ENCODE assay signal across 1 cellular context in the genomic region with DNA sequence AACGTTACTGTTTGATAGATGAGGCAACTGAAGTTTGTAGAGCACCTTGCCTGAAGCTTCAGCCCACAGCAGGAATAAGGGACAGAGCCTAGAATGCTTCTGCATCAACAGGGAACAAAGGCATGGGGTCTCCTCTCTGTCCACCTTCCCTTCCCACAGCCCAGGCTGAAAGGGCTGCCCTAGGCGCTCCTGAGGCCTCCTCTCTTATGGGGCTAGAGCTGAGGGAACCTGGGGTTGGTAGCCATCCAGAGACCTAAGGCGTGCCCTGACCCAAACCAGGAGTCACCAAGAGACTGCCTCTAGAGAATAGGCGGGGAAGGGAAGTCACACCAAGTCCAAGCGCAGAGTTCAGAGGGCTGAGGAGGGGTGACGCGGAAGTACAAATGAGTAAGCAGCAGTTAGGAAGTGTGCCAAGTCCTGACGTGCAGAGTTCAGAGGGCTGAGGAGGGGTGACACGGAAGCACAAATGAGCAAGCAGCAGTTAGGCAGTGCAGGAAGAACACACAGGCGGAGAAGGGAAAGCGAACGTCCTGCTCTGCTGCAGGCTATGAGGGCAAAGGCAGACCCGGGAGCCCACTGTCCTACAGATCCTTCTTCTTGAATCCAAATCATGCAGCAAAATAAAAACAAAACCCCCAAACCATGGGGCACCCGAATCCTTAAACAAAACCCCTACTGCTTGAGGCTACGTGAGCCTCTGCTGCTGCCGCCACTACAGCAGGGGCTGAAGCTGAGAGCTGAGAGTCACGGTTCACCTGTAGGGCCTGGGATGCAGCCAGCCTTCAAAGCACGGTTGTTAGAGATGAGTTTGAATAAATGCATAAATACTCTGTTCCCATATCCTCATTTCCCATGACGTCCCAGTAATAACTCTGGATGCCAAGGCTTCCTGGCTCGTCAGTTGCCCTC.
A peak's percentile ranks its signal among the peaks of the same experiment; 100 is the strongest.
TF ChIP-seq lines count a peak whose summit lies in the region.

No MANE protein-coding gene starts in this region.

TF ChIP-seq in K562, 482 proteins besides CTCF, POLR2A, EP300 and RAD21 (continued from another document and continues in another):
- peak in 1 of 2 experiments; percentile 71 for TF ChIP-seq AFF1 (IDR thresholded peaks at IDR 0.05; ENCODE audit: low read depth in 1 of 2, partially characterized antibody in 2 of 2)
- TF ChIP-seq ARID1B (IDR thresholded peaks at IDR 0.05), result peak; percentile 68
- TF ChIP-seq, protein P1, sequence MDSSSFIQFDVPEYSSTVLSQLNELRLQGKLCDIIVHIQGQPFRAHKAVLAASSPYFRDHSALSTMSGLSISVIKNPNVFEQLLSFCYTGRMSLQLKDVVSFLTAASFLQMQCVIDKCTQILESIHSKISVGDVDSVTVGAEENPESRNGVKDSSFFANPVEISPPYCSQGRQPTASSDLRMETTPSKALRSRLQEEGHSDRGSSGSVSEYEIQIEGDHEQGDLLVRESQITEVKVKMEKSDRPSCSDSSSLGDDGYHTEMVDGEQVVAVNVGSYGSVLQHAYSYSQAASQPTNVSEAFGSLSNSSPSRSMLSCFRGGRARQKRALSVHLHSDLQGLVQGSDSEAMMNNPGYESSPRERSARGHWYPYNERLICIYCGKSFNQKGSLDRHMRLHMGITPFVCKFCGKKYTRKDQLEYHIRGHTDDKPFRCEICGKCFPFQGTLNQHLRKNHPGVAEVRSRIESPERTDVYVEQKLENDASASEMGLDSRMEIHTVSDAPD (CRISPR knock-in tag; IDR thresholded peaks at IDR 0.05), result no peak
- TF ChIP-seq, protein P2, sequence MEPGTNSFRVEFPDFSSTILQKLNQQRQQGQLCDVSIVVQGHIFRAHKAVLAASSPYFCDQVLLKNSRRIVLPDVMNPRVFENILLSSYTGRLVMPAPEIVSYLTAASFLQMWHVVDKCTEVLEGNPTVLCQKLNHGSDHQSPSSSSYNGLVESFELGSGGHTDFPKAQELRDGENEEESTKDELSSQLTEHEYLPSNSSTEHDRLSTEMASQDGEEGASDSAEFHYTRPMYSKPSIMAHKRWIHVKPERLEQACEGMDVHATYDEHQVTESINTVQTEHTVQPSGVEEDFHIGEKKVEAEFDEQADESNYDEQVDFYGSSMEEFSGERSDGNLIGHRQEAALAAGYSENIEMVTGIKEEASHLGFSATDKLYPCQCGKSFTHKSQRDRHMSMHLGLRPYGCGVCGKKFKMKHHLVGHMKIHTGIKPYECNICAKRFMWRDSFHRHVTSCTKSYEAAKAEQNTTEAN (CRISPR knock-in tag; IDR thresholded peaks at IDR 0.05), result no peak
- TF ChIP-seq CBX3 (IDR thresholded peaks at IDR 0.05; ENCODE audit: borderline replicate concordance in 1 of 2, low read length in 2 of 2), result 0 out of 3 replicates have a peak, but pooled peaks of 1 of the 2 experiments have one; percentile 53
- peak; percentile 14 for TF ChIP-seq FOS (IDR thresholded peaks at IDR 0.05; ENCODE audit: extremely low read depth, insufficient read length)
- TF ChIP-seq PHTF2 (CRISPR knock-in tag; IDR thresholded peaks at IDR 0.05), result no peak
- no peak for TF ChIP-seq ATF4 (CRISPR knock-in tag; IDR thresholded peaks at IDR 0.05)
- TF ChIP-seq PHB2 (IDR thresholded peaks at IDR 0.05; ENCODE audit: low read depth), result 0 out of 2 replicates have a peak, but pooled peaks have one; percentile 5
- peak; percentile 66 for TF ChIP-seq ASH1L (IDR thresholded peaks at IDR 0.05; ENCODE audit: borderline replicate concordance, low read depth, partially characterized antibody)
- TF ChIP-seq, protein P3, sequence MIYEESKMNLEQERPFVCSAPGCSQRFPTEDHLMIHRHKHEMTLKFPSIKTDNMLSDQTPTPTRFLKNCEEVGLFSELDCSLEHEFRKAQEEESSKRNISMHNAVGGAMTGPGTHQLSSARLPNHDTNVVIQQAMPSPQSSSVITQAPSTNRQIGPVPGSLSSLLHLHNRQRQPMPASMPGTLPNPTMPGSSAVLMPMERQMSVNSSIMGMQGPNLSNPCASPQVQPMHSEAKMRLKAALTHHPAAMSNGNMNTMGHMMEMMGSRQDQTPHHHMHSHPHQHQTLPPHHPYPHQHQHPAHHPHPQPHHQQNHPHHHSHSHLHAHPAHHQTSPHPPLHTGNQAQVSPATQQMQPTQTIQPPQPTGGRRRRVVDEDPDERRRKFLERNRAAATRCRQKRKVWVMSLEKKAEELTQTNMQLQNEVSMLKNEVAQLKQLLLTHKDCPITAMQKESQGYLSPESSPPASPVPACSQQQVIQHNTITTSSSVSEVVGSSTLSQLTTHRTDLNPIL (CRISPR knock-in tag; IDR thresholded peaks at IDR 0.05), result no peak
- no peak for TF ChIP-seq SMAD2 (IDR thresholded peaks at IDR 0.05; ENCODE audit: low read depth, low read length)
- TF ChIP-seq POU5F1 (IDR thresholded peaks at IDR 0.05; ENCODE audit: borderline replicate concordance, low read depth, low read length, partially characterized antibody), result no peak
- TF ChIP-seq HNRNPL (IDR thresholded peaks at IDR 0.05; ENCODE audit: low read depth, low read length), result no peak
- TF ChIP-seq TSC22D4 (tag; IDR thresholded peaks at IDR 0.05), result no peak
- TF ChIP-seq ZNF212 (CRISPR knock-in tag; IDR thresholded peaks at IDR 0.05), result no peak
- 0 out of 2 replicates have a peak, but pooled peaks have one; percentile 47 for TF ChIP-seq CBFB (CRISPR knock-in tag; IDR thresholded peaks at IDR 0.05)
- TF ChIP-seq POLR2AphosphoS5 (IDR thresholded peaks at IDR 0.05; ENCODE audit: control insufficient read depth, insufficient read depth, low read depth, low read length), result peak; percentile 90
- no peak for TF ChIP-seq DEAF1 (CRISPR knock-in tag; IDR thresholded peaks at IDR 0.05)
- TF ChIP-seq CREB1 (IDR thresholded peaks at IDR 0.05), result peak; percentile 82
- TF ChIP-seq CREB1 (CRISPR knock-in tag; IDR thresholded peaks at IDR 0.05), result peak; percentile 83
- no peak for TF ChIP-seq SETDB1 (IDR thresholded peaks at IDR 0.05; ENCODE audit: low read length)
- TF ChIP-seq ZNF696 (CRISPR knock-in tag; conservative IDR thresholded peaks at IDR 0.05), result no peak
- peak; percentile 87; the same call in 1 of the 2 replicates for TF ChIP-seq NBN (IDR thresholded peaks at IDR 0.05; ENCODE audit: low read depth)
- no peak for TF ChIP-seq SP2 (IDR thresholded peaks at IDR 0.05; ENCODE audit: extremely low read depth, low read depth, low read length, poor library complexity, severe bottlenecking)
- TF ChIP-seq KDM2B (CRISPR knock-in tag; IDR thresholded peaks at IDR 0.05), result no peak
- 0 out of 2 replicates have a peak, but pooled peaks have one; percentile 55 for TF ChIP-seq ZBED1 (IDR thresholded peaks at IDR 0.05)
- peak; percentile 98 for TF ChIP-seq NR2C1 (IDR thresholded peaks at IDR 0.05)
- peak; percentile 99 for TF ChIP-seq NR2C1 (tag; IDR thresholded peaks at IDR 0.05)
- TF ChIP-seq RCOR1 (IDR thresholded peaks at IDR 0.05; ENCODE audit: borderline replicate concordance in 1 of 2, low read depth in 2 of 2, low read length in 2 of 2), result peak in 1 of 2 experiments; percentile 69; a peak in 2 of 4 replicates
- no peak for TF ChIP-seq EWSR1 (IDR thresholded peaks at IDR 0.05; ENCODE audit: borderline replicate concordance, low read depth, partially characterized antibody)
- peak; percentile 95 for TF ChIP-seq CREM (IDR thresholded peaks at IDR 0.05; ENCODE audit: low read depth)
- TF ChIP-seq MNT (conservative IDR thresholded peaks at IDR 0.05), result peak; percentile 40 to 78; a peak in 1 of 4 replicates
- TF ChIP-seq TFAP4 (CRISPR knock-in tag; IDR thresholded peaks at IDR 0.05; ENCODE audit: borderline replicate concordance), result peak; percentile 64; the same call in 1 of the 2 replicates
- peak; percentile 92 for TF ChIP-seq JUND (IDR thresholded peaks at IDR 0.05; ENCODE audit: borderline replicate concordance, low read depth, low read length)
- TF ChIP-seq JUND (tag; IDR thresholded peaks at IDR 0.05; ENCODE audit: borderline replicate concordance, low read depth, low read length), result peak; percentile 85; the same call in 1 of the 3 replicates
- TF ChIP-seq ZNF263 (CRISPR knock-in tag; IDR thresholded peaks at IDR 0.05; ENCODE audit: borderline replicate concordance), result no peak
- no peak for TF ChIP-seq BRF1 (IDR thresholded peaks at IDR 0.05; ENCODE audit: borderline replicate concordance, extremely low read depth, insufficient read length)
- TF ChIP-seq ZBTB7A (IDR thresholded peaks at IDR 0.05; ENCODE audit: borderline replicate concordance, control insufficient read depth, low read depth, low read length), result peak; percentile 87
- peak; percentile 78; the same call in 1 of the 2 replicates for TF ChIP-seq MYNN (IDR thresholded peaks at IDR 0.05)
- TF ChIP-seq MYNN (CRISPR knock-in tag; IDR thresholded peaks at IDR 0.05), result no peak
- TF ChIP-seq ZKSCAN1 (IDR thresholded peaks at IDR 0.05; ENCODE audit: low read depth, low read length), result peak; percentile 54
- peak; percentile 79 for TF ChIP-seq C11orf30 (IDR thresholded peaks at IDR 0.05; ENCODE audit: low read depth)
- TF ChIP-seq HDGF (IDR thresholded peaks at IDR 0.05), result peak; percentile 71; the same call in 1 of the 2 replicates
- TF ChIP-seq ETV5 (CRISPR knock-in tag; IDR thresholded peaks at IDR 0.05; ENCODE audit: low read depth), result no peak
- TF ChIP-seq ILF3 (IDR thresholded peaks at IDR 0.05; ENCODE audit: borderline replicate concordance), result no peak
- peak; percentile 96 for TF ChIP-seq ELF4 (CRISPR knock-in tag; IDR thresholded peaks at IDR 0.05)
- TF ChIP-seq SIN3A (IDR thresholded peaks at IDR 0.05; ENCODE audit: borderline replicate concordance in 2 of 2, control insufficient read depth in 1 of 2, low read depth in 2 of 2, low read length in 2 of 2), result 0 out of 4 replicates have a peak, but pooled peaks of 1 of the 2 experiments have one; percentile 22
